11 cellular contexts compared by ENCODE assay signal in genomic region chr3:122697952-122698625, GRCh38. TPM values are rescaled to one million over a fixed set of nuclear protein-coding genes. Genes with fewer than 3 reads are reported as not detected.
DNase-seq lines count a peak whose midpoint lies in the region; ATAC-seq and TF ChIP-seq lines count a peak whose summit lies in the region.
"Had no signal": no experiment of that assay in that cellular context is flagged by ENCODE, and none has a peak within 500 bp of the region (broad histone marks: within the 10 kb centered on the region; RNA-seq: fewer than 3 reads in every experiment).

No MANE protein-coding gene starts in this region.

- peak overlapping the region; percentile 26 for H3K27ac ChIP-seq in OCI-LY1 (ENCODE audit: low read depth, low read length, poor library complexity, severe bottlenecking)
- no peak overlapping the region for H3K27ac ChIP-seq in stomach
- no peak overlapping the region for H3K27ac ChIP-seq in uterus
- H3K27ac ChIP-seq: esophagus muscularis mucosa, SJCRH30 had no signal

- no peak overlapping the region for H2AFZ ChIP-seq in OCI-LY1 (ENCODE audit: low read length)

- no peaks in the 10 kb centered on the region for H3K9me3 ChIP-seq in OCI-LY1 (ENCODE audit: low read length)
- H3K9me3 ChIP-seq in stomach, result no peaks in the 10 kb centered on the region
- H3K9me3 ChIP-seq in uterus, result no peaks in the 10 kb centered on the region
- H3K9me3 ChIP-seq: esophagus muscularis mucosa, SJCRH30 had no signal

- H3K79me2 ChIP-seq in OCI-LY1 (ENCODE audit: insufficient read depth, low read length), result no peaks in the 10 kb centered on the region

- 72 to 91% (median 80%) methylated on average over 2 of the region's 2 CpGs for WGBS in stomach, 5 donors

- H4K20me1 ChIP-seq in OCI-LY1 (ENCODE audit: insufficient read depth, low read length), result no peaks in the 10 kb centered on the region

- H3K4me2 ChIP-seq in OCI-LY1 (ENCODE audit: low read length), result no peak overlapping the region; the same call in 1 of the 2 replicates

- peak overlapping the region; percentile 12 for H3K4me3 Mint-ChIP-seq in activated naive CD4-positive, alpha-beta T cell treated with anti-CD3 and anti-CD28 coated beads, Interleukin-2, amount 50 U/mL, for 24 hours
- no peak overlapping the region for H3K4me3 Mint-ChIP-seq in activated naive CD4-positive, alpha-beta T cell treated with anti-CD3 and anti-CD28 coated beads for 36 hours
- peak overlapping the region; percentile 21 for H3K4me3 Mint-ChIP-seq in stimulated activated memory B cell treated with anti-CD40 and anti-IgM and Interleukin-4, amounts not matched to agents 10 μg/mL and 1 μg/mL and 100 μg/mL, for 72 hours
- H3K4me3 Mint-ChIP-seq in activated T-cell treated with anti-CD3 and anti-CD28 coated beads, Interleukin-2, amount 50 U/mL, for 72 hours, result no peak overlapping the region
- H3K4me3 Mint-ChIP-seq: activated T-cell treated with anti-CD3 and anti-CD28 coated beads, Interleukin-2, amount 50 U/mL, for 24 hours had no signal

- no peak for TF ChIP-seq POLR2A in stomach (IDR thresholded peaks at IDR 0.05)
- TF ChIP-seq POLR2A in uterus (IDR thresholded peaks at IDR 0.05), result no peak

- DNase-seq in activated naive CD4-positive, alpha-beta T cell treated with anti-CD3 and anti-CD28 coated beads for 36 hours, result no peak
- DNase-seq in stomach (no peak), uterus (no peak)
- DNase-seq in activated T-cell treated with anti-CD3 and anti-CD28 coated beads, Interleukin-2, amount 50 U/mL, for 72 hours, result no peak
- DNase-seq: activated T-cell treated with anti-CD3 and anti-CD28 coated beads, Interleukin-2, amount 50 U/mL, for 24 hours; SJCRH30 had no signal

- H3K27me3 Mint-ChIP-seq in activated naive CD4-positive, alpha-beta T cell treated with anti-CD3 and anti-CD28 coated beads, Interleukin-2, amount 50 U/mL, for 24 hours, result no peaks in the 10 kb centered on the region
- no peaks in the 10 kb centered on the region for H3K27me3 Mint-ChIP-seq in activated naive CD4-positive, alpha-beta T cell treated with anti-CD3 and anti-CD28 coated beads for 36 hours (ENCODE audit: low read depth)
- no peaks in the 10 kb centered on the region for H3K27me3 Mint-ChIP-seq in stimulated activated memory B cell treated with anti-CD40 and anti-IgM and Interleukin-4, amounts not matched to agents 10 μg/mL and 1 μg/mL and 100 μg/mL, for 72 hours
- no peaks in the 10 kb centered on the region for H3K27me3 Mint-ChIP-seq in activated T-cell treated with anti-CD3 and anti-CD28 coated beads, Interleukin-2, amount 50 U/mL, for 72 hours (ENCODE audit: low read depth)
- H3K27me3 Mint-ChIP-seq: activated T-cell treated with anti-CD3 and anti-CD28 coated beads, Interleukin-2, amount 50 U/mL, for 24 hours had no signal

- peak; percentile 89 for ATAC-seq in HG02678 (IDR thresholded peaks at IDR 0.05; ENCODE audit: unreplicated experiment)
- peak; percentile 99 for ATAC-seq in stimulated activated memory B cell treated with anti-CD40 and anti-IgM and Interleukin-4, amounts not matched to agents 10 μg/mL and 1 μg/mL and 100 μg/mL, for 72 hours
- no peak for ATAC-seq in activated T-cell treated with anti-CD3 and anti-CD28 coated beads, Interleukin-2, amount 50 U/mL, for 72 hours (replicated peaks in 1 of 2)

- CTCF ChIA-PET in activated naive CD4-positive, alpha-beta T cell treated with anti-CD3 and anti-CD28 coated beads for 36 hours (lab: Charles Lee), result interaction anchor here (0.7 to 1.1 kb wide), 2 partner anchors 103 to 159 kb away, joined by 3 to 4 read pairs; no protein-coding TSS in a partner anchor

- no peaks in the 10 kb centered on the region for H3F3A ChIP-seq in OCI-LY1 (ENCODE audit: insufficient read depth, low read length)

- H3K9me3 Mint-ChIP-seq in activated naive CD4-positive, alpha-beta T cell treated with anti-CD3 and anti-CD28 coated beads, Interleukin-2, amount 50 U/mL, for 24 hours, result no peaks in the 10 kb centered on the region
- H3K9me3 Mint-ChIP-seq in activated naive CD4-positive, alpha-beta T cell treated with anti-CD3 and anti-CD28 coated beads for 36 hours, result no peaks in the 10 kb centered on the region
- peaks cover 3% of the 10 kb centered on the region for H3K9me3 Mint-ChIP-seq in stimulated activated memory B cell treated with anti-CD40 and anti-IgM and Interleukin-4, amounts not matched to agents 10 μg/mL and 1 μg/mL and 100 μg/mL, for 72 hours
- no peaks in the 10 kb centered on the region for H3K9me3 Mint-ChIP-seq in activated T-cell treated with anti-CD3 and anti-CD28 coated beads, Interleukin-2, amount 50 U/mL, for 72 hours
- H3K9me3 Mint-ChIP-seq: activated T-cell treated with anti-CD3 and anti-CD28 coated beads, Interleukin-2, amount 50 U/mL, for 24 hours had no signal

- peaks cover 35% of the 10 kb centered on the region for H3K36me3 Mint-ChIP-seq in activated naive CD4-positive, alpha-beta T cell treated with anti-CD3 and anti-CD28 coated beads, Interleukin-2, amount 50 U/mL, for 24 hours
- H3K36me3 Mint-ChIP-seq in activated naive CD4-positive, alpha-beta T cell treated with anti-CD3 and anti-CD28 coated beads for 36 hours (ENCODE audit: low read depth), result peaks cover 33% of the 10 kb centered on the region
- H3K36me3 Mint-ChIP-seq in stimulated activated memory B cell treated with anti-CD40 and anti-IgM and Interleukin-4, amounts not matched to agents 10 μg/mL and 1 μg/mL and 100 μg/mL, for 72 hours, result peaks cover 67% of the 10 kb centered on the region
- peaks cover 16 to 17% of the 10 kb centered on the region in 2 donors for H3K36me3 Mint-ChIP-seq in activated T-cell treated with anti-CD3 and anti-CD28 coated beads, Interleukin-2, amount 50 U/mL, for 72 hours (ENCODE audit: insufficient read depth in 2 of 2)

- H3K27me3 ChIP-seq in OCI-LY1 (ENCODE audit: insufficient read depth, low read length), result no peaks in the 10 kb centered on the region
- H3K27me3 ChIP-seq in stomach, result no peaks in the 10 kb centered on the region
- H3K27me3 ChIP-seq in uterus, result no peaks in the 10 kb centered on the region
- H3K27me3 ChIP-seq: esophagus muscularis mucosa, SJCRH30 had no signal

- peak overlapping the region; percentile 46 for H3K27ac Mint-ChIP-seq in activated naive CD4-positive, alpha-beta T cell treated with anti-CD3 and anti-CD28 coated beads, Interleukin-2, amount 50 U/mL, for 24 hours
- H3K27ac Mint-ChIP-seq in activated naive CD4-positive, alpha-beta T cell treated with anti-CD3 and anti-CD28 coated beads for 36 hours, result no peak overlapping the region
- peak overlapping the region; percentile 71 for H3K27ac Mint-ChIP-seq in stimulated activated memory B cell treated with anti-CD40 and anti-IgM and Interleukin-4, amounts not matched to agents 10 μg/mL and 1 μg/mL and 100 μg/mL, for 72 hours
- H3K27ac Mint-ChIP-seq in activated T-cell treated with anti-CD3 and anti-CD28 coated beads, Interleukin-2, amount 50 U/mL, for 72 hours, result no peak overlapping the region
- H3K27ac Mint-ChIP-seq: activated T-cell treated with anti-CD3 and anti-CD28 coated beads, Interleukin-2, amount 50 U/mL, for 24 hours had no signal

- peaks cover 24% of the 10 kb centered on the region for H3K4me1 ChIP-seq in OCI-LY1 (ENCODE audit: insufficient read depth, low read length, severe bottlenecking)
- peaks cover 0 to 2% (median 1%) of the 10 kb centered on the region in 4 donors for H3K4me1 ChIP-seq in stomach
- no peaks in the 10 kb centered on the region for H3K4me1 ChIP-seq in uterus
- H3K4me1 ChIP-seq: esophagus muscularis mucosa, SJCRH30 had no signal

- TF ChIP-seq CTCF in OCI-LY1 (IDR thresholded peaks at IDR 0.05; ENCODE audit: low read length) (no peak), stomach (IDR thresholded peaks at IDR 0.05) (no peak), uterus (IDR thresholded peaks at IDR 0.05) (no peak)

- H3K4me3 ChIP-seq in OCI-LY1 (ENCODE audit: low read depth, low read length, poor library complexity, severe bottlenecking) (no peak overlapping the region), stomach (no peak overlapping the region), uterus (no peak overlapping the region)
- H3K4me3 ChIP-seq: esophagus muscularis mucosa, SJCRH30 had no signal

- intact Hi-C loops in activated naive CD4-positive, alpha-beta T cell treated with anti-CD3 and anti-CD28 coated beads for 36 hours (cut with micrococcal nuclease), result no loop called here
- intact Hi-C loops in stomach (cut with DNase I; ENCODE audit: low total_unique reads), result no loop called here
- intact Hi-C loops in uterus (cut with DNase I; ENCODE audit: low total_unique reads), result no loop called here

- no peak for TF ChIP-seq EP300 in stomach (IDR thresholded peaks at IDR 0.05)

- no peak overlapping the region for H3K9ac ChIP-seq in OCI-LY1 (ENCODE audit: low read length)

- H3K36me3 ChIP-seq in OCI-LY1 (ENCODE audit: insufficient read depth, low read length) (no peaks in the 10 kb centered on the region), stomach (peaks cover 13 to 99% (median 66%) of the 10 kb centered on the region in 4 donors), uterus (no peaks in the 10 kb centered on the region)
- H3K36me3 ChIP-seq: SJCRH30 had no signal

- peaks cover 28% of the 10 kb centered on the region for H3K4me1 Mint-ChIP-seq in activated naive CD4-positive, alpha-beta T cell treated with anti-CD3 and anti-CD28 coated beads, Interleukin-2, amount 50 U/mL, for 24 hours
- H3K4me1 Mint-ChIP-seq in activated naive CD4-positive, alpha-beta T cell treated with anti-CD3 and anti-CD28 coated beads for 36 hours (ENCODE audit: low read depth), result peaks cover 7% of the 10 kb centered on the region
- peaks cover 73% of the 10 kb centered on the region for H3K4me1 Mint-ChIP-seq in stimulated activated memory B cell treated with anti-CD40 and anti-IgM and Interleukin-4, amounts not matched to agents 10 μg/mL and 1 μg/mL and 100 μg/mL, for 72 hours
- peaks cover 4% of the 10 kb centered on the region for H3K4me1 Mint-ChIP-seq in activated T-cell treated with anti-CD3 and anti-CD28 coated beads, Interleukin-2, amount 50 U/mL, for 72 hours (ENCODE audit: low read depth)

- H3K9me2 ChIP-seq in OCI-LY1 (ENCODE audit: low read depth, low read length), result no peaks in the 10 kb centered on the region

RNA-seq across cellular contexts. Expression of gene PARP14, which starts 17.4 kb away (rescaled TPM):
- 10 to 100 TPM; 35.4 to 38.9 TPM for total RNA-seq in activated naive CD4-positive, alpha-beta T cell treated with anti-CD3 and anti-CD28 coated beads for 36 hours
- total RNA-seq in stomach (10 to 100 TPM; 16.8 to 49.7 (median 34.4) TPM), uterus (10 to 100 TPM; 32.0 to 62.2 (median 50.2) TPM)
- 10 to 100 TPM in 1 of 3 donors, 1 to 10 TPM in 2; 5.0 to 11.0 (median 5.9) TPM for polyA plus RNA-seq in stomach
- total RNA-seq in activated T-cell treated with anti-CD3 and anti-CD28 coated beads, Interleukin-2, amount 50 U/mL, for 72 hours, result 10 to 100 TPM; 56.5 to 80.1 TPM

Comparison
In these comparisons a context has a peak if more than half of its experiments do, and no peak if none do; other contexts are left out.
1. H3K27ac Mint-ChIP-seq: peak in activated naive CD4-positive, alpha-beta T cell treated with anti-CD3 and anti-CD28 coated beads, Interleukin-2, amount 50 U/mL, for 24 hours (single experiment) and stimulated activated memory B cell treated with anti-CD40 and anti-IgM and Interleukin-4, amounts not matched to agents 10 μg/mL and 1 μg/mL and 100 μg/mL, for 72 hours (single experiment); none in activated naive CD4-positive, alpha-beta T cell treated with anti-CD3 and anti-CD28 coated beads for 36 hours (single experiment) and activated T-cell treated with anti-CD3 and anti-CD28 coated beads, Interleukin-2, amount 50 U/mL, for 72 hours (single experiment).
2. H3K4me3 Mint-ChIP-seq: peak in activated naive CD4-positive, alpha-beta T cell treated with anti-CD3 and anti-CD28 coated beads, Interleukin-2, amount 50 U/mL, for 24 hours (single experiment) and stimulated activated memory B cell treated with anti-CD40 and anti-IgM and Interleukin-4, amounts not matched to agents 10 μg/mL and 1 μg/mL and 100 μg/mL, for 72 hours (single experiment); none in activated naive CD4-positive, alpha-beta T cell treated with anti-CD3 and anti-CD28 coated beads for 36 hours (single experiment) and activated T-cell treated with anti-CD3 and anti-CD28 coated beads, Interleukin-2, amount 50 U/mL, for 72 hours (0 of 2).
3. ATAC-seq: peak in HG02678 (single experiment) and stimulated activated memory B cell treated with anti-CD40 and anti-IgM and Interleukin-4, amounts not matched to agents 10 μg/mL and 1 μg/mL and 100 μg/mL, for 72 hours (single experiment); none in activated T-cell treated with anti-CD3 and anti-CD28 coated beads, Interleukin-2, amount 50 U/mL, for 72 hours (0 of 2).